9 cellular contexts compared by ENCODE assay signal in genomic region chr2:28408764-28409599, GRCh38. TPM values are rescaled to one million over a fixed set of nuclear protein-coding genes. Genes with fewer than 3 reads are reported as not detected.
DNase-seq lines count a peak whose midpoint lies in the region; ATAC-seq, FAIRE-seq and TF ChIP-seq lines count a peak whose summit lies in the region.
"Had no signal": no experiment of that assay in that cellular context is flagged by ENCODE, and none has a peak within 500 bp of the region (broad histone marks: within the 10 kb centered on the region; RNA-seq: fewer than 3 reads in every experiment).

No MANE protein-coding gene starts in this region.

- ATAC-seq in K562, result no peak

- H3K27me3 ChIP-seq in K562 (ENCODE audit: control insufficient read depth in 2 of 2, insufficient read depth in 2 of 2, low read length in 2 of 2), result peaks cover 0 to 11% of the 10 kb centered on the region in 2 experiments; a peak in 3 of 5 replicates
- no peaks in the 10 kb centered on the region for H3K27me3 ChIP-seq in osteoblast (ENCODE audit: insufficient read depth, low read length)
- H3K27me3 ChIP-seq: cardiac muscle cell had no signal

- peak overlapping the region; percentile 94 to 97 (median 95) for H3K27ac Mint-ChIP-seq in CD14-positive monocyte
- peak overlapping the region; percentile 96 for H3K27ac Mint-ChIP-seq in T-helper 2 cell treated with Interferon-gamma antibody and Interleukin-4, amounts not matched to agents 5 μg/mL and 100 μg/mL, for 36 hours

- POLR2A ChIA-PET in K562 (lab: Yijun Ruan, JAX), result interaction anchor here (0.5 to 1.3 kb wide), 6 partner anchors 11 to 1320 kb away, joined by 3 to 5 read pairs (median 3); no protein-coding TSS in a partner anchor

- WGBS in K562 (ENCODE audit: insufficient coverage, low coverage, missing lambda C conversion rate), result 53% methylated on average over 26 of the region's 26 CpGs

- no TSS peak for BruUV-seq in K562 (replicated peaks; lab: Mats Ljungman, UMichigan)

- no peak for TF ChIP-seq POLR2A in K562 (conservative IDR thresholded peaks at IDR 0.05)
- TF ChIP-seq POLR2A in erythroblast (IDR thresholded peaks at IDR 0.05; ENCODE audit: low read length), result no peak

- H3K27ac ChIP-seq in K562 (ENCODE audit: extremely low read depth, low read depth, low read length), result no peak overlapping the region
- peak overlapping the region; percentile 84 for H3K27ac ChIP-seq in osteoblast (ENCODE audit: low read depth, low read length)
- H3K27ac ChIP-seq in caudate nucleus (ENCODE audit: low read depth, low read length), result no peak overlapping the region
- H3K27ac ChIP-seq: cardiac muscle cell had no signal

- in situ Hi-C loops in K562 (cut with MboI) (loop anchor here (10.0 kb wide), 1 partner anchor 244 kb away; no protein-coding TSS in a partner anchor), KBM-7 (cut with MboI; ENCODE audit: low pct_unique_long_range_greater_than_20kb, low sequenced_read_pairs) (no loop called here)

- H3K27me3 Mint-ChIP-seq in CD14-positive monocyte (ENCODE audit: low read depth in 3 of 3), result peaks cover 0 to 3% (median 2%) of the 10 kb centered on the region in 3 donors
- H3K27me3 Mint-ChIP-seq in T-helper 2 cell treated with Interferon-gamma antibody and Interleukin-4, amounts not matched to agents 5 μg/mL and 100 μg/mL, for 36 hours (ENCODE audit: low read depth), result no peaks in the 10 kb centered on the region

- intact Hi-C loops in CD14-positive monocyte (cut with micrococcal nuclease), result loop anchor here (2.0 to 10.0 kb wide), 3 partner anchors 16 to 654 kb away; partner anchors contain the start of gene FOSL2 (in 1 of the 2)
- intact Hi-C loops in K562 (cut with micrococcal nuclease), result no loop called here

- H3K9me3 ChIP-seq in K562 (replicated peaks; ENCODE audit: control insufficient read depth, insufficient read depth, low read depth, low read length) (no peaks in the 10 kb centered on the region), osteoblast (ENCODE audit: low read depth, low read length) (no peaks in the 10 kb centered on the region)

- peaks cover 0 to 13% of the 10 kb centered on the region in 2 experiments; a peak in 1 of 5 replicates for H3K4me1 ChIP-seq in K562 (replicated peaks in 1 of 2; ENCODE audit: control insufficient read depth in 2 of 2, insufficient read depth in 2 of 2, low read length in 2 of 2)
- peaks cover 53% of the 10 kb centered on the region for H3K4me1 ChIP-seq in osteoblast (ENCODE audit: insufficient read depth, low read length)

- no peaks in the 10 kb centered on the region for H3K9me1 ChIP-seq in K562 (ENCODE audit: control insufficient read depth, insufficient read depth, low read length)

- TF ChIP-seq CTCF in CD14-positive monocyte (IDR thresholded peaks at IDR 0.05) (no peak), K562 (IDR thresholded peaks at IDR 0.05 in 2 of 3, conservative IDR thresholded peaks at IDR 0.05 in 1 of 3; ENCODE audit: insufficient read depth in 2 of 3, low read depth in 1 of 3, low read length in 3 of 3) (no peak), osteoblast (IDR thresholded peaks at IDR 0.05; ENCODE audit: extremely low read depth, low read depth, low read length) (no peak)

- H3K36me3 ChIP-seq in K562 (ENCODE audit: control insufficient read depth, insufficient read depth, low read length), result no peaks in the 10 kb centered on the region
- peaks cover 98% of the 10 kb centered on the region for H3K36me3 ChIP-seq in osteoblast (ENCODE audit: insufficient read depth, low read length)

- H3K36me3 Mint-ChIP-seq in CD14-positive monocyte, result peaks cover 94 to 100% of the 10 kb centered on the region in 2 donors
- peaks cover 63% of the 10 kb centered on the region for H3K36me3 Mint-ChIP-seq in T-helper 2 cell treated with Interferon-gamma antibody and Interleukin-4, amounts not matched to agents 5 μg/mL and 100 μg/mL, for 36 hours (ENCODE audit: low read depth)

- H4K20me1 ChIP-seq in K562 (replicated peaks; ENCODE audit: control insufficient read depth, insufficient read depth, low read length) (0 out of 2 replicates have a peak, but pooled peaks cover 5% of the 10 kb centered on the region), osteoblast (ENCODE audit: insufficient read depth, low read length) (peaks cover 87% of the 10 kb centered on the region)

- no peak overlapping the region for H2AFZ ChIP-seq in K562 (ENCODE audit: low read depth, low read length)
- no peak overlapping the region for H2AFZ ChIP-seq in osteoblast (ENCODE audit: low read length)

- no peak for FAIRE-seq in K562 (lab: Jason Lieb, UNC)

- no peak for TF ChIP-seq EP300 in K562 (IDR thresholded peaks at IDR 0.05; ENCODE audit: low read length)

- peak overlapping the region in 1 of 2 donors; percentile 34 for H3K4me3 Mint-ChIP-seq in CD14-positive monocyte
- H3K4me3 Mint-ChIP-seq in T-helper 2 cell treated with Interferon-gamma antibody and Interleukin-4, amounts not matched to agents 5 μg/mL and 100 μg/mL, for 36 hours, result peak overlapping the region; percentile 76

- peaks cover 0 to 2% (median 0%) of the 10 kb centered on the region in 7 donors for H3K9me3 Mint-ChIP-seq in CD14-positive monocyte
- H3K9me3 Mint-ChIP-seq in T-helper 2 cell treated with Interferon-gamma antibody and Interleukin-4, amounts not matched to agents 5 μg/mL and 100 μg/mL, for 36 hours, result no peaks in the 10 kb centered on the region

- H3K4me1 Mint-ChIP-seq in CD14-positive monocyte, result peaks cover 83% of the 10 kb centered on the region
- peaks cover 52% of the 10 kb centered on the region for H3K4me1 Mint-ChIP-seq in T-helper 2 cell treated with Interferon-gamma antibody and Interleukin-4, amounts not matched to agents 5 μg/mL and 100 μg/mL, for 36 hours (ENCODE audit: low read depth)

- peak; percentile 98 for DNase-seq in CD14-positive monocyte (ENCODE audit: low spot score)
- DNase-seq in T-helper 2 cell treated with Interferon-gamma antibody and Interleukin-4, amounts not matched to agents 5 μg/mL and 100 μg/mL, for 36 hours (ENCODE audit: low spot score), result peak; percentile 77
- no peak for DNase-seq in K562 (ENCODE audit: extremely low read depth in 1 of 4, low spot score in 3 of 4)
- peak; percentile 97 for DNase-seq in osteoblast (ENCODE audit: insufficient read length, low spot score, missing footprints)
- no peak for DNase-seq in erythroblast (lab: John Stamatoyannopoulos, UW)
- DNase-seq in DMS153 treated with DMSO at 0.1 percent for 48 hours (lab: John Stamatoyannopoulos, UW; ENCODE audit: unreplicated experiment), result no peak
- DNase-seq in caudate nucleus (lab: John Stamatoyannopoulos, UW), result no peak
- DNase-seq in KBM-7, result no peak

- H3K9ac ChIP-seq in K562 (ENCODE audit: insufficient read depth in 1 of 2, low read depth in 2 of 2, low read length in 2 of 2), result no peak overlapping the region

- H3K79me2 ChIP-seq in K562 (ENCODE audit: control insufficient read depth, insufficient read depth, low read length), result no peaks in the 10 kb centered on the region
- H3K79me2 ChIP-seq in osteoblast (ENCODE audit: insufficient read depth, low read length), result peaks cover 96% of the 10 kb centered on the region

- H3K4me3 ChIP-seq in K562 (no peak overlapping the region), osteoblast (ENCODE audit: insufficient read depth, low read length) (no peak overlapping the region)
- H3K4me3 ChIP-seq: cardiac muscle cell had no signal

- H3K4me2 ChIP-seq in K562 (ENCODE audit: insufficient read depth, low read length) (no peak overlapping the region), osteoblast (ENCODE audit: insufficient read depth, low read length) (no peak overlapping the region)

- CTCF ChIA-PET in K562 (lab: Yijun Ruan, JAX; ENCODE audit: low intra/inter-chr PET ratio), result no interaction called here

- TF ChIP-seq RAD21 in K562 (CRISPR knock-in tag; conservative IDR thresholded peaks at IDR 0.05 in 1 of 2, IDR thresholded peaks at IDR 0.05 in 1 of 2), result no peak

TF ChIP-seq in K562, 482 proteins besides CTCF, POLR2A, EP300 and RAD21 (continues in another document):
- no peak for TF ChIP-seq ATF2 (CRISPR knock-in tag; IDR thresholded peaks at IDR 0.05)
- no peak for TF ChIP-seq ZNF668 (CRISPR knock-in tag; IDR thresholded peaks at IDR 0.05)
- no peak for TF ChIP-seq BRD4 (IDR thresholded peaks at IDR 0.05)
- no peak for TF ChIP-seq ZNF644 (tag; IDR thresholded peaks at IDR 0.05; ENCODE audit: low read depth)
- TF ChIP-seq SMARCA4 (IDR thresholded peaks at IDR 0.05), result no peak

RNA-seq across cellular contexts. Expression of gene FOSL2, which starts 16.3 kb away (rescaled TPM):
- 10 to 100 TPM; 24.8 to 28.6 TPM for polyA plus RNA-seq in CD14-positive monocyte
- total RNA-seq in K562 (2011; cell fraction: chromatin; rRNA removed; ENCODE audit: low replicate concordance), result 0.77 and 2.2 TPM in 2 replicates
- total RNA-seq in K562 (2011; cell fraction: nucleolus; rRNA removed), result 1.4 and 1.5 TPM in 2 replicates
- 0.99 and 1.5 TPM in 2 replicates for total RNA-seq in K562 (2011; cell fraction: nucleoplasm; rRNA removed)
- total RNA-seq in K562 (2014; rRNA removed), result 0.86 and 1.4 TPM in 2 replicates
- 0.45 and 0.51 TPM in 2 replicates for total RNA-seq in K562 (2014; rRNA removed; fragmentation: Illumina TruSeq; extraction: Trizol)
- 1.4 and 1.6 TPM in 2 replicates for total RNA-seq in K562 (2015; rRNA removed; fragmentation: Illumina TruSeq; extraction: Trizol)
- 2.9 and 3.1 TPM in 2 replicates for total RNA-seq in K562 (2021)
- polyA plus RNA-seq in K562 (2011; rRNA removed), result 0.31 and 0.57 TPM in 2 replicates
- 0.34 and 0.51 TPM in 2 replicates for polyA plus RNA-seq in K562 (2011; cell fraction: cytosol; rRNA removed)
- 0.77 and 1.00 TPM in 2 replicates for polyA plus RNA-seq in K562 (2011; cell fraction: nucleus; rRNA removed)
- polyA plus RNA-seq in K562 (2012), result 2.4 and 4.6 TPM in 2 replicates
- polyA plus RNA-seq in K562 (2014; fragmentation: Illumina TruSeq; extraction: Trizol), result 0.80 and 0.86 TPM in 2 replicates
- under 1 TPM; 0.04 to 0.07 TPM for polyA plus RNA-seq in K562 (2014; fragmentation: Nextera tagmentation; extraction: Ambion mirVana)
- 0.88 and 0.91 TPM in 2 replicates for polyA plus RNA-seq in K562 (2014; rRNA removed)
- polyA minus RNA-seq in K562 (2011; rRNA and poly(A)+ RNA removed), result 0.35 and 0.51 TPM in 2 replicates
- polyA minus RNA-seq in K562 (2011; cell fraction: cytosol; rRNA and poly(A)+ RNA removed), result 0.76 and 1.3 TPM in 2 replicates
- polyA minus RNA-seq in K562 (2011; cell fraction: nucleus; rRNA and poly(A)+ RNA removed), result 1.1 and 1.4 TPM in 2 replicates
- total RNA-seq in osteoblast, result 64.5 and 86.9 TPM in 2 replicates

Comparison
In these comparisons a context has a peak if more than half of its experiments do, and no peak if none do; other contexts are left out.
1. DNase-seq: peak in CD14-positive monocyte (single experiment), T-helper 2 cell treated with Interferon-gamma antibody and Interleukin-4, amounts not matched to agents 5 μg/mL and 100 μg/mL, for 36 hours (single experiment) and osteoblast (single experiment); none in K562 (0 of 4), erythroblast (0 of 2), DMS153 treated with DMSO at 0.1 percent for 48 hours (single experiment), caudate nucleus (0 of 61) and KBM-7 (single experiment).
2. RNA of gene FOSL2, which starts 16.3 kb away (total RNA-seq): 64.5 to 86.9 TPM in osteoblast; 0.45 to 3.1 TPM in K562; every median in the first group is over 10 times any median in the second.